8 cellular contexts compared by ENCODE assay signal in genomic region chr3:127588675-127589577, GRCh38. TPM values are rescaled to one million over a fixed set of nuclear protein-coding genes. Genes with fewer than 3 reads are reported as not detected.
DNase-seq lines count a peak whose midpoint lies in the region; ATAC-seq, FAIRE-seq and TF ChIP-seq lines count a peak whose summit lies in the region.

No MANE protein-coding gene starts in this region.

- no peaks in the 10 kb centered on the region for H3K9me3 ChIP-seq in iPS DF 6.9 (ENCODE audit: control insufficient read depth, insufficient read depth, low read length)

- H3K9me3 Mint-ChIP-seq in activated T-cell treated with anti-CD3 and anti-CD28 coated beads, Interleukin-2, amount 50 U/mL, for 72 hours: no peaks in the 10 kb centered on the region

- no CpG with 5 or more reads among the region's 16 CpGs for WGBS in iPS DF 6.9 (ENCODE audit: insufficient coverage, insufficient read length)

- peak overlapping the region; percentile 93 for H3K27ac ChIP-seq in C4-2B
- H3K27ac ChIP-seq in iPS DF 6.9 (ENCODE audit: low read length): no peak overlapping the region

- no peak for ATAC-seq in activated T-cell treated with anti-CD3 and anti-CD28 coated beads, Interleukin-2, amount 50 U/mL, for 72 hours (replicated peaks in 1 of 2)
- ATAC-seq in GM21576 (IDR thresholded peaks at IDR 0.05; ENCODE audit: unreplicated experiment): no peak

- H3K36me3 ChIP-seq in iPS DF 6.9 (ENCODE audit: control insufficient read depth, insufficient read depth, low read length): no peaks in the 10 kb centered on the region

- no peaks in the 10 kb centered on the region for H3K27me3 ChIP-seq in iPS DF 6.9 (ENCODE audit: control insufficient read depth, insufficient read depth, low read length)

- peak overlapping the region; percentile 91 to 96 for H3K4me3 Mint-ChIP-seq in activated T-cell treated with anti-CD3 and anti-CD28 coated beads, Interleukin-2, amount 50 U/mL, for 72 hours

- H3K4me1 Mint-ChIP-seq in activated T-cell treated with anti-CD3 and anti-CD28 coated beads, Interleukin-2, amount 50 U/mL, for 72 hours (ENCODE audit: low read depth): peaks cover 24% of the 10 kb centered on the region

- FAIRE-seq in HTR-8/SVneo (lab: Jason Lieb, UNC): peak; percentile 57

- no peaks in the 10 kb centered on the region for H3K36me3 Mint-ChIP-seq in activated T-cell treated with anti-CD3 and anti-CD28 coated beads, Interleukin-2, amount 50 U/mL, for 72 hours (ENCODE audit: insufficient read depth in 2 of 2)

- H3K4me3 ChIP-seq in iPS DF 6.9 (ENCODE audit: low read length): peak overlapping the region; percentile 81; the same call in 1 of the 2 replicates

- no peak overlapping the region for H3K27ac Mint-ChIP-seq in activated T-cell treated with anti-CD3 and anti-CD28 coated beads, Interleukin-2, amount 50 U/mL, for 72 hours

- DNase-seq in HTR-8/SVneo (ENCODE audit: insufficient read length, low spot score) (peak; percentile 73), iPS DF 6.9 (ENCODE audit: low read depth, low spot score) (no peak), NCI-H2029 (lab: John Stamatoyannopoulos, UW) (no peak), putamen (ENCODE audit: low spot score) (no peak)
- DNase-seq in activated T-cell treated with anti-CD3 and anti-CD28 coated beads, Interleukin-2, amount 50 U/mL, for 72 hours: peak; percentile 39 to 43
- peak; percentile 13 to 18 for DNase-seq in stimulated activated CD4-positive, alpha-beta T cell treated with anti-CD3 and anti-CD28 coated beads, Interleukin-2, amount 100 ng/mL, for 48 hours

- H3K27me3 Mint-ChIP-seq in activated T-cell treated with anti-CD3 and anti-CD28 coated beads, Interleukin-2, amount 50 U/mL, for 72 hours (ENCODE audit: low read depth): no peaks in the 10 kb centered on the region

- peaks cover 1% of the 10 kb centered on the region; the same call in 1 of the 2 replicates for H3K4me1 ChIP-seq in iPS DF 6.9 (ENCODE audit: control insufficient read depth, insufficient read depth, low read length)

- no peak for TF ChIP-seq CTCF in C4-2B (conservative IDR thresholded peaks at IDR 0.05)

RNA-seq across cellular contexts. Expression of gene TPRA1, which starts 1.6 kb away (rescaled TPM):
- total RNA-seq in activated T-cell treated with anti-CD3 and anti-CD28 coated beads, Interleukin-2, amount 50 U/mL, for 72 hours: 10 to 100 TPM; 31.1 to 39.0 TPM

RNA-seq across cellular contexts. Expression of gene MCM2, which starts 9.3 kb away (rescaled TPM):
- 100 to 1,000 TPM; 122 to 219 TPM for total RNA-seq in activated T-cell treated with anti-CD3 and anti-CD28 coated beads, Interleukin-2, amount 50 U/mL, for 72 hours

RNA-seq across cellular contexts. Expression of gene PODXL2, which starts 40.1 kb away (rescaled TPM):
- 1 to 10 TPM in 1 of 2 donors, under 1 TPM in 1; 0.14 to 1.4 TPM for total RNA-seq in activated T-cell treated with anti-CD3 and anti-CD28 coated beads, Interleukin-2, amount 50 U/mL, for 72 hours

Comparison
In these comparisons a context has a peak if more than half of its experiments do, and no peak if none do; other contexts are left out.
1. DNase-seq: peak in HTR-8/SVneo (single experiment), activated T-cell treated with anti-CD3 and anti-CD28 coated beads, Interleukin-2, amount 50 U/mL, for 72 hours (2 of 2) and stimulated activated CD4-positive, alpha-beta T cell treated with anti-CD3 and anti-CD28 coated beads, Interleukin-2, amount 100 ng/mL, for 48 hours (2 of 2); none in iPS DF 6.9 (single experiment), NCI-H2029 (single experiment) and putamen (single experiment).